Comparison of ENCODE assay signal across 8 cellular contexts in the genomic region with DNA sequence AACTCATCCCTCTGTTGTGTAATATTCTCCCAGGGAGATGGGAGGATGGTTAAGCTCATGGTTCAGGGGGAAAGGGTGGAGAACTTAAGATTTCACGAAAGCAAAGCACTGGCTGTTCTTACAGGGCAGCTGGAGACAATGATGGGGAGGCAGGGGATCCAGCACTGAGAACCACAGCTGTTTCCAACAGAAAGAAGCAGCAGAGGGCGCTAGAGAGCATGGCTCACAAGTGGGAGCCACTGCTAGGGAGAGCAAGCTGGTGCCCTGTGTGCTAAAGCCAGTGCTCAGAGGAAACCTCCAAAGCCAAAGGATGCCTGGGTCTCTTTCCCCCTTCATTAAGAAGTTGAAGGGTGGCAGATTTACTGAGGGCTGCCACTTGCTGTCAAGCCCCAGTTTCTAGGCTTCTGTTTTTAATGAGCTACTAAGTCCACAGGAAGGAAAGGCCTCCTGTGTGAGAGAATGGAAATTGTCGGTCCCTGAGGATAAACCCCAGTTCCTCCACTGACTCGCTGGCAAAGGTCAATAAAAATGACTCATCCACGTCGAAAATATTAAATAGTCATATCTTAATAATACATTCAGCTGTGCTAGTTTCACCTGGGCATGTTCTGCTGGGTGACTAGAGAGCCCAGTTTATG.
DNase-seq lines count a peak whose midpoint lies in the region; ATAC-seq and TF ChIP-seq lines count a peak whose summit lies in the region.

No MANE protein-coding gene starts in this region.

- no peak overlapping the region for H3K23ac ChIP-seq in H9 (ENCODE audit: insufficient read length, low read depth, low read length)

- no peak overlapping the region for H2BK15ac ChIP-seq in H9 (ENCODE audit: low read depth, low read length)

- no CpG with 5 or more reads among the region's 6 CpGs for WGBS in H9 (ENCODE audit: extremely low coverage, insufficient read length, low lambda C conversion rate)

- no peak overlapping the region for H2BK20ac ChIP-seq in H9 (ENCODE audit: low read depth, low read length, poor library complexity, severe bottlenecking)

- H3K4me1 ChIP-seq in H9 (ENCODE audit: insufficient read depth, low read length): no peaks in the 10 kb centered on the region

- no peak overlapping the region for H3K9ac ChIP-seq in H9 (ENCODE audit: extremely low read depth, insufficient read length, low read length)

- no peak overlapping the region for H2AK5ac ChIP-seq in H9 (ENCODE audit: insufficient read length, low read length)

- no peaks in the 10 kb centered on the region; a peak in 1 of 7 replicates for H3K36me3 Mint-ChIP-seq in H9 (ENCODE audit: insufficient read depth in 1 of 3, low read depth in 3 of 3)
- H3K36me3 Mint-ChIP-seq in activated T-helper 17 cell treated with anti-CD3 and anti-CD28 coated beads, Interleukin-2, amount 50 U/mL, for 72 hours (ENCODE audit: low read depth): no peaks in the 10 kb centered on the region

- no peak overlapping the region for H2BK120ac ChIP-seq in H9 (ENCODE audit: low read depth, low read length, poor library complexity, severe bottlenecking)

- no peak overlapping the region for H2AFZ ChIP-seq in H9 (ENCODE audit: low read length)

- no peaks in the 10 kb centered on the region for H3K9me3 Mint-ChIP-seq in H9
- H3K9me3 Mint-ChIP-seq in activated T-helper 17 cell treated with anti-CD3 and anti-CD28 coated beads, Interleukin-2, amount 50 U/mL, for 72 hours: no peaks in the 10 kb centered on the region

- no peak overlapping the region for H3K14ac ChIP-seq in H9 (ENCODE audit: insufficient read depth, low read length)

- no peak overlapping the region for H3K27ac ChIP-seq in H9 (ENCODE audit: insufficient read length, low read depth, low read length)

- H3K23me2 ChIP-seq in H9 (ENCODE audit: insufficient read length, low read depth, low read length, poor library complexity, severe bottlenecking): no peaks in the 10 kb centered on the region

- no peak overlapping the region for H3T11ph ChIP-seq in H9 (ENCODE audit: low read length)

- no peaks in the 10 kb centered on the region for H3K27me3 ChIP-seq in H9 (ENCODE audit: insufficient read depth, low read length)

- H3K27ac Mint-ChIP-seq in H9: no peak overlapping the region
- no peak overlapping the region for H3K27ac Mint-ChIP-seq in activated T-helper 17 cell treated with anti-CD3 and anti-CD28 coated beads, Interleukin-2, amount 50 U/mL, for 72 hours

- no peak overlapping the region for H4K91ac ChIP-seq in H9 (ENCODE audit: insufficient read length, low read depth, low read length)

- no peaks in the 10 kb centered on the region for H4K20me1 ChIP-seq in H9 (ENCODE audit: control insufficient read depth, insufficient read depth, insufficient read length)

- no peak overlapping the region for H4K8ac ChIP-seq in H9 (replicated peaks; ENCODE audit: insufficient read length, low read depth, low read length)

- H3K4me3 Mint-ChIP-seq in H9: no peak overlapping the region
- no peak overlapping the region for H3K4me3 Mint-ChIP-seq in activated T-helper 17 cell treated with anti-CD3 and anti-CD28 coated beads, Interleukin-2, amount 50 U/mL, for 72 hours

- H3K79me1 ChIP-seq in H9 (ENCODE audit: insufficient read depth, low read depth, low read length, poor library complexity, severe bottlenecking): no peaks in the 10 kb centered on the region

- H3K79me2 ChIP-seq in H9 (ENCODE audit: insufficient read depth, low read length): no peaks in the 10 kb centered on the region

- ATAC-seq in activated T-helper 17 cell treated with anti-CD3 and anti-CD28 coated beads, Interleukin-2, amount 50 U/mL, for 72 hours (replicated peaks): peak; percentile 56
- ATAC-seq in HG03469 (IDR thresholded peaks at IDR 0.05; ENCODE audit: unreplicated experiment) (no peak), HG03460 (IDR thresholded peaks at IDR 0.05; ENCODE audit: unreplicated experiment) (no peak)

- TF ChIP-seq CTCF in H9 (conservative IDR thresholded peaks at IDR 0.05): peak; percentile 92

- H3K4me1 Mint-ChIP-seq in H9: no peaks in the 10 kb centered on the region
- H3K4me1 Mint-ChIP-seq in activated T-helper 17 cell treated with anti-CD3 and anti-CD28 coated beads, Interleukin-2, amount 50 U/mL, for 72 hours: no peaks in the 10 kb centered on the region

- no peak overlapping the region for H2BK12ac ChIP-seq in H9 (ENCODE audit: insufficient read length, low read depth, low read length)

- H3K56ac ChIP-seq in H9 (ENCODE audit: insufficient read length, low read depth, low read length): no peak overlapping the region

- no peak overlapping the region for H4K5ac ChIP-seq in H9 (ENCODE audit: insufficient read length, low read depth, low read length)

- no peaks in the 10 kb centered on the region for H3K9me3 ChIP-seq in H9 (ENCODE audit: control insufficient read depth, low read depth, low read length)

- H2BK5ac ChIP-seq in H9 (ENCODE audit: insufficient read length, low read length): no peak overlapping the region

- H3K18ac ChIP-seq in H9 (ENCODE audit: insufficient read length, low read depth, low read length): no peak overlapping the region

- H3K4ac ChIP-seq in H9 (ENCODE audit: low read depth, low read length): no peak overlapping the region

- no peaks in the 10 kb centered on the region for H3K27me3 Mint-ChIP-seq in H9 (ENCODE audit: low read depth)
- peaks cover 10% of the 10 kb centered on the region for H3K27me3 Mint-ChIP-seq in activated T-helper 17 cell treated with anti-CD3 and anti-CD28 coated beads, Interleukin-2, amount 50 U/mL, for 72 hours

- no peak overlapping the region for H3K4me2 ChIP-seq in H9 (ENCODE audit: insufficient read depth, insufficient read length, low read length)

- DNase-seq in DMS153 (lab: John Stamatoyannopoulos, UW) (peak; percentile 31), H9 (peak; percentile 90), NCI-H69 (lab: John Stamatoyannopoulos, UW) (peak; percentile 60), glomerular visceral epithelial cell (ENCODE audit: extremely low spot score) (peak; percentile 71), pulmonary artery endothelial cell (ENCODE audit: low read depth, low spot score) (peak; percentile 58)

Comparison
In these comparisons a context has a peak if more than half of its experiments do, and no peak if none do; other contexts are left out.
1. DNase-seq: peak in every context shown above with its lines; median percentile 90 in H9; 71 in glomerular visceral epithelial cell; 60 in NCI-H69; 58 in pulmonary artery endothelial cell; 31 in DMS153.